In genomic region chr10:70227548-70228320, GRCh38 we compare ENCODE assay signal across 1 cellular context.
TF ChIP-seq lines count a peak whose summit lies in the region.

No MANE protein-coding gene starts in this region.

TF ChIP-seq in A549, 52 proteins besides CTCF, POLR2A, EP300 and RAD21:
- TF ChIP-seq JUN (IDR thresholded peaks at IDR 0.05) (no peak), MAZ (IDR thresholded peaks at IDR 0.05; ENCODE audit: borderline replicate concordance, low read depth, low read length) (no peak), USF2 (IDR thresholded peaks at IDR 0.05) (no peak), CBX2 (IDR thresholded peaks at IDR 0.05; ENCODE audit: borderline replicate concordance, low read depth) (no peak), EHMT2 (IDR thresholded peaks at IDR 0.05; ENCODE audit: low read depth) (no peak), HOXA7 (CRISPR knock-in tag; IDR thresholded peaks at IDR 0.05) (no peak), GATA3 (IDR thresholded peaks at IDR 0.05; ENCODE audit: borderline replicate concordance) (no peak), CHD2 (IDR thresholded peaks at IDR 0.05; ENCODE audit: low read length, partially characterized antibody) (no peak), HEYL (CRISPR knock-in tag; IDR thresholded peaks at IDR 0.05) (no peak), MYC (IDR thresholded peaks at IDR 0.05; ENCODE audit: borderline replicate concordance, low read length) (no peak), ATOH8 (CRISPR knock-in tag; IDR thresholded peaks at IDR 0.05; ENCODE audit: low read depth) (no peak), ZC3H11A (IDR thresholded peaks at IDR 0.05) (no peak), ESRRA (IDR thresholded peaks at IDR 0.05; ENCODE audit: borderline replicate concordance, low read length) (no peak), ELK1 (IDR thresholded peaks at IDR 0.05; ENCODE audit: low read depth, low read length) (no peak), CHD4 (IDR thresholded peaks at IDR 0.05; ENCODE audit: borderline replicate concordance) (no peak), JUNB (IDR thresholded peaks at IDR 0.05) (no peak), POLR2AphosphoS2 (conservative IDR thresholded peaks at IDR 0.05; ENCODE audit: low read length) (no peak), KDM1A (IDR thresholded peaks at IDR 0.05; ENCODE audit: low read depth) (no peak)
TF ChIP-seq in A549: peak in this region for 0.
